1 cellular context compared by ENCODE assay signal in the genomic region with DNA sequence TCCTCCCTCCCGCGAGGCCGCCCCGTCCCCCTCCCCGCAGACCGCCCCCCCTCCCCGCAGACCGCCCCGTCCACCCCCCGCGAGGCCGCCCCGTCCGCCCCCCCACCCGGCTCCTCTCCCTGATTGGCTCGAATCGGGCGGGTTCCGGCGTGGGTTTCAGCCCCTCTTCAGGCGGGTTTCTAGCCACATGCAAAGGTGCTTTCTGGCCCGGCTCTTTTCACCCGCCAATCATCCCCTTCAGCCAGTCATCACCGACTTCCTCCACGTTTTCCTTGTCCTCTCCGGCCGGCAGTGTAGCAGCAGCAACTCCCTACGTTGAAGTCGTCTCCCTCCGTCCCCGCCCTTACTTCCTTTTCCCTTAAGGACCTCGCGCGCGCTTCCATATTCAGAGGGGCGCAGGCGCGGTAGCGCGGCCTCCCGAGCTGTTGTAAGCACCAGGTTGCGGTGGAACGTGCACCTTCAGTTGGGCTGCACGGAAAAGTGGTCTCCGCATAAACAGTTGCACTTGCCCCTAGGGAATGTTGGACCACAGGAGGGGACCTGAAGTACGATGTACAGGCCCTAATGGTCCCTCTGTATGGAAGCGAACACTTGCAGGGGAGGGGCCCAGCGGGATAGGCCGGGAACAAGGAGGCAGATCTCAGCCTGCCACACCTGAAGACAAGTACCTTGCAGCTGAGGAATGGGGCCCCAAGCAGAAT.
TF ChIP-seq lines count a peak whose summit lies in the region.

No MANE protein-coding gene starts in this region.

TF ChIP-seq in K562, 482 proteins besides CTCF, POLR2A, EP300 and RAD21 (continued from another document and continues in another):
- TF ChIP-seq, protein P1, sequence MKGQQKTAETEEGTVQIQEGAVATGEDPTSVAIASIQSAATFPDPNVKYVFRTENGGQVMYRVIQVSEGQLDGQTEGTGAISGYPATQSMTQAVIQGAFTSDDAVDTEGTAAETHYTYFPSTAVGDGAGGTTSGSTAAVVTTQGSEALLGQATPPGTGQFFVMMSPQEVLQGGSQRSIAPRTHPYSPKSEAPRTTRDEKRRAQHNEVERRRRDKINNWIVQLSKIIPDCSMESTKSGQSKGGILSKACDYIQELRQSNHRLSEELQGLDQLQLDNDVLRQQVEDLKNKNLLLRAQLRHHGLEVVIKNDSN (CRISPR knock-in tag; IDR thresholded peaks at IDR 0.05), result no peak
- TF ChIP-seq CBX3 (IDR thresholded peaks at IDR 0.05; ENCODE audit: borderline replicate concordance in 1 of 2, low read length in 2 of 2) (peak in 1 of 2 experiments; percentile 15; a peak in 1 of 3 replicates), EP400 (IDR thresholded peaks at IDR 0.05) (peak; percentile 74), JUND (IDR thresholded peaks at IDR 0.05; ENCODE audit: borderline replicate concordance, low read depth, low read length) (no peak; the same call in 1 of the 2 replicates), JUND (tag; IDR thresholded peaks at IDR 0.05; ENCODE audit: borderline replicate concordance, low read depth, low read length) (no peak), ZNF324 (CRISPR knock-in tag; IDR thresholded peaks at IDR 0.05) (no peak), PHB (CRISPR knock-in tag; IDR thresholded peaks at IDR 0.05) (no peak), TAF9B (IDR thresholded peaks at IDR 0.05; ENCODE audit: partially characterized antibody) (peak; percentile 13), NR2C2 (CRISPR knock-in tag; IDR thresholded peaks at IDR 0.05) (no peak), NR2C2 (tag; IDR thresholded peaks at IDR 0.05) (no peak), ILK (tag; IDR thresholded peaks at IDR 0.05; ENCODE audit: borderline replicate concordance, low read depth) (no peak), ZC3H4 (CRISPR knock-in tag; IDR thresholded peaks at IDR 0.05; ENCODE audit: borderline replicate concordance) (no peak), FOXJ3 (CRISPR knock-in tag; IDR thresholded peaks at IDR 0.05) (no peak), THRAP3 (IDR thresholded peaks at IDR 0.05; ENCODE audit: borderline replicate concordance) (no peak), NRF1 (conservative IDR thresholded peaks at IDR 0.05 in 1 of 2, IDR thresholded peaks at IDR 0.05 in 1 of 2) (peak; percentile 91 to 93), NBN (IDR thresholded peaks at IDR 0.05; ENCODE audit: low read depth) (no peak), SMARCA4 (IDR thresholded peaks at IDR 0.05) (no peak), ASH1L (IDR thresholded peaks at IDR 0.05; ENCODE audit: borderline replicate concordance, low read depth, partially characterized antibody) (peak; percentile 50), U2AF1 (optimal IDR thresholded peaks at IDR 0.05; ENCODE audit: low read depth, low read length) (no peak), HDAC2 (IDR thresholded peaks at IDR 0.05) (no peak), PTRF (tag; IDR thresholded peaks at IDR 0.05) (no peak), POU5F1 (IDR thresholded peaks at IDR 0.05; ENCODE audit: borderline replicate concordance, low read depth, low read length, partially characterized antibody) (no peak), SAFB (IDR thresholded peaks at IDR 0.05; ENCODE audit: borderline replicate concordance, low read depth, low read length) (no peak), ZNF224 (CRISPR knock-in tag; IDR thresholded peaks at IDR 0.05) (no peak), ARNT (IDR thresholded peaks at IDR 0.05) (no peak), TSC22D4 (tag; IDR thresholded peaks at IDR 0.05) (no peak), ZNF316 (IDR thresholded peaks at IDR 0.05) (no peak), IFI16 (CRISPR knock-in tag; IDR thresholded peaks at IDR 0.05) (no peak), ZNF197 (CRISPR knock-in tag; IDR thresholded peaks at IDR 0.05; ENCODE audit: low read depth) (no peak), TGIF2 (CRISPR knock-in tag; IDR thresholded peaks at IDR 0.05) (no peak), BRD4 (IDR thresholded peaks at IDR 0.05) (no peak), ZNF143 (CRISPR knock-in tag; IDR thresholded peaks at IDR 0.05) (no peak), RFX5 (IDR thresholded peaks at IDR 0.05; ENCODE audit: low read depth, low read length) (no peak), CHD4 (IDR thresholded peaks at IDR 0.05; ENCODE audit: insufficient read depth, insufficient replicate concordance, low read depth, low read length, poor library complexity, severe bottlenecking) (no peak), ZNF507 (tag; conservative IDR thresholded peaks at IDR 0.05) (no peak), ZNF778 (CRISPR knock-in tag; IDR thresholded peaks at IDR 0.05) (no peak), BCL6 (CRISPR knock-in tag; IDR thresholded peaks at IDR 0.05) (no peak), HDAC8 (tag; IDR thresholded peaks at IDR 0.05) (no peak)
- TF ChIP-seq, protein P2, sequence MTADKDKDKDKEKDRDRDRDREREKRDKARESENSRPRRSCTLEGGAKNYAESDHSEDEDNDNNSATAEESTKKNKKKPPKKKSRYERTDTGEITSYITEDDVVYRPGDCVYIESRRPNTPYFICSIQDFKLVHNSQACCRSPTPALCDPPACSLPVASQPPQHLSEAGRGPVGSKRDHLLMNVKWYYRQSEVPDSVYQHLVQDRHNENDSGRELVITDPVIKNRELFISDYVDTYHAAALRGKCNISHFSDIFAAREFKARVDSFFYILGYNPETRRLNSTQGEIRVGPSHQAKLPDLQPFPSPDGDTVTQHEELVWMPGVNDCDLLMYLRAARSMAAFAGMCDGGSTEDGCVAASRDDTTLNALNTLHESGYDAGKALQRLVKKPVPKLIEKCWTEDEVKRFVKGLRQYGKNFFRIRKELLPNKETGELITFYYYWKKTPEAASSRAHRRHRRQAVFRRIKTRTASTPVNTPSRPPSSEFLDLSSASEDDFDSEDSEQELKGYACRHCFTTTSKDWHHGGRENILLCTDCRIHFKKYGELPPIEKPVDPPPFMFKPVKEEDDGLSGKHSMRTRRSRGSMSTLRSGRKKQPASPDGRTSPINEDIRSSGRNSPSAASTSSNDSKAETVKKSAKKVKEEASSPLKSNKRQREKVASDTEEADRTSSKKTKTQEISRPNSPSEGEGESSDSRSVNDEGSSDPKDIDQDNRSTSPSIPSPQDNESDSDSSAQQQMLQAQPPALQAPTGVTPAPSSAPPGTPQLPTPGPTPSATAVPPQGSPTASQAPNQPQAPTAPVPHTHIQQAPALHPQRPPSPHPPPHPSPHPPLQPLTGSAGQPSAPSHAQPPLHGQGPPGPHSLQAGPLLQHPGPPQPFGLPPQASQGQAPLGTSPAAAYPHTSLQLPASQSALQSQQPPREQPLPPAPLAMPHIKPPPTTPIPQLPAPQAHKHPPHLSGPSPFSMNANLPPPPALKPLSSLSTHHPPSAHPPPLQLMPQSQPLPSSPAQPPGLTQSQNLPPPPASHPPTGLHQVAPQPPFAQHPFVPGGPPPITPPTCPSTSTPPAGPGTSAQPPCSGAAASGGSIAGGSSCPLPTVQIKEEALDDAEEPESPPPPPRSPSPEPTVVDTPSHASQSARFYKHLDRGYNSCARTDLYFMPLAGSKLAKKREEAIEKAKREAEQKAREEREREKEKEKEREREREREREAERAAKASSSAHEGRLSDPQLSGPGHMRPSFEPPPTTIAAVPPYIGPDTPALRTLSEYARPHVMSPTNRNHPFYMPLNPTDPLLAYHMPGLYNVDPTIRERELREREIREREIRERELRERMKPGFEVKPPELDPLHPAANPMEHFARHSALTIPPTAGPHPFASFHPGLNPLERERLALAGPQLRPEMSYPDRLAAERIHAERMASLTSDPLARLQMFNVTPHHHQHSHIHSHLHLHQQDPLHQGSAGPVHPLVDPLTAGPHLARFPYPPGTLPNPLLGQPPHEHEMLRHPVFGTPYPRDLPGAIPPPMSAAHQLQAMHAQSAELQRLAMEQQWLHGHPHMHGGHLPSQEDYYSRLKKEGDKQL (CRISPR knock-in tag; IDR thresholded peaks at IDR 0.05; ENCODE audit: borderline replicate concordance), result no peak
- TF ChIP-seq, protein P3, sequence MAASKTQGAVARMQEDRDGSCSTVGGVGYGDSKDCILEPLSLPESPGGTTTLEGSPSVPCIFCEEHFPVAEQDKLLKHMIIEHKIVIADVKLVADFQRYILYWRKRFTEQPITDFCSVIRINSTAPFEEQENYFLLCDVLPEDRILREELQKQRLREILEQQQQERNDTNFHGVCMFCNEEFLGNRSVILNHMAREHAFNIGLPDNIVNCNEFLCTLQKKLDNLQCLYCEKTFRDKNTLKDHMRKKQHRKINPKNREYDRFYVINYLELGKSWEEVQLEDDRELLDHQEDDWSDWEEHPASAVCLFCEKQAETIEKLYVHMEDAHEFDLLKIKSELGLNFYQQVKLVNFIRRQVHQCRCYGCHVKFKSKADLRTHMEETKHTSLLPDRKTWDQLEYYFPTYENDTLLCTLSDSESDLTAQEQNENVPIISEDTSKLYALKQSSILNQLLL (CRISPR knock-in tag; IDR thresholded peaks at IDR 0.05; ENCODE audit: borderline replicate concordance), result no peak
- TF ChIP-seq, protein P4, sequence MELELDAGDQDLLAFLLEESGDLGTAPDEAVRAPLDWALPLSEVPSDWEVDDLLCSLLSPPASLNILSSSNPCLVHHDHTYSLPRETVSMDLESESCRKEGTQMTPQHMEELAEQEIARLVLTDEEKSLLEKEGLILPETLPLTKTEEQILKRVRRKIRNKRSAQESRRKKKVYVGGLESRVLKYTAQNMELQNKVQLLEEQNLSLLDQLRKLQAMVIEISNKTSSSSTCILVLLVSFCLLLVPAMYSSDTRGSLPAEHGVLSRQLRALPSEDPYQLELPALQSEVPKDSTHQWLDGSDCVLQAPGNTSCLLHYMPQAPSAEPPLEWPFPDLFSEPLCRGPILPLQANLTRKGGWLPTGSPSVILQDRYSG (tag; conservative IDR thresholded peaks at IDR 0.05; ENCODE audit: low read depth), result no peak
- TF ChIP-seq, protein P5, sequence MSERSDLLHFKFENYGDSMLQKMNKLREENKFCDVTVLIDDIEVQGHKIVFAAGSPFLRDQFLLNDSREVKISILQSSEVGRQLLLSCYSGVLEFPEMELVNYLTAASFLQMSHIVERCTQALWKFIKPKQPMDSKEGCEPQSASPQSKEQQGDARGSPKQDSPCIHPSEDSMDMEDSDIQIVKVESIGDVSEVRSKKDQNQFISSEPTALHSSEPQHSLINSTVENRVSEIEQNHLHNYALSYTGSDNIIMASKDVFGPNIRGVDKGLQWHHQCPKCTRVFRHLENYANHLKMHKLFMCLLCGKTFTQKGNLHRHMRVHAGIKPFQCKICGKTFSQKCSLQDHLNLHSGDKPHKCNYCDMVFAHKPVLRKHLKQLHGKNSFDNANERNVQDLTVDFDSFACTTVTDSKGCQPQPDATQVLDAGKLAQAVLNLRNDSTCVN (CRISPR knock-in tag; IDR thresholded peaks at IDR 0.05), result no peak
- TF ChIP-seq, protein P6, sequence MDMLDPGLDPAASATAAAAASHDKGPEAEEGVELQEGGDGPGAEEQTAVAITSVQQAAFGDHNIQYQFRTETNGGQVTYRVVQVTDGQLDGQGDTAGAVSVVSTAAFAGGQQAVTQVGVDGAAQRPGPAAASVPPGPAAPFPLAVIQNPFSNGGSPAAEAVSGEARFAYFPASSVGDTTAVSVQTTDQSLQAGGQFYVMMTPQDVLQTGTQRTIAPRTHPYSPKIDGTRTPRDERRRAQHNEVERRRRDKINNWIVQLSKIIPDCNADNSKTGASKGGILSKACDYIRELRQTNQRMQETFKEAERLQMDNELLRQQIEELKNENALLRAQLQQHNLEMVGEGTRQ (CRISPR knock-in tag; IDR thresholded peaks at IDR 0.05), result no peak
- TF ChIP-seq, protein P7, sequence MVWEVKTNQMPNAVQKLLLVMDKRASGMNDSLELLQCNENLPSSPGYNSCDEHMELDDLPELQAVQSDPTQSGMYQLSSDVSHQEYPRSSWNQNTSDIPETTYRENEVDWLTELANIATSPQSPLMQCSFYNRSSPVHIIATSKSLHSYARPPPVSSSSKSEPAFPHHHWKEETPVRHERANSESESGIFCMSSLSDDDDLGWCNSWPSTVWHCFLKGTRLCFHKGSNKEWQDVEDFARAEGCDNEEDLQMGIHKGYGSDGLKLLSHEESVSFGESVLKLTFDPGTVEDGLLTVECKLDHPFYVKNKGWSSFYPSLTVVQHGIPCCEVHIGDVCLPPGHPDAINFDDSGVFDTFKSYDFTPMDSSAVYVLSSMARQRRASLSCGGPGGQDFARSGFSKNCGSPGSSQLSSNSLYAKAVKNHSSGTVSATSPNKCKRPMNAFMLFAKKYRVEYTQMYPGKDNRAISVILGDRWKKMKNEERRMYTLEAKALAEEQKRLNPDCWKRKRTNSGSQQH (CRISPR knock-in tag; IDR thresholded peaks at IDR 0.05), result no peak
- TF ChIP-seq, protein P8, sequence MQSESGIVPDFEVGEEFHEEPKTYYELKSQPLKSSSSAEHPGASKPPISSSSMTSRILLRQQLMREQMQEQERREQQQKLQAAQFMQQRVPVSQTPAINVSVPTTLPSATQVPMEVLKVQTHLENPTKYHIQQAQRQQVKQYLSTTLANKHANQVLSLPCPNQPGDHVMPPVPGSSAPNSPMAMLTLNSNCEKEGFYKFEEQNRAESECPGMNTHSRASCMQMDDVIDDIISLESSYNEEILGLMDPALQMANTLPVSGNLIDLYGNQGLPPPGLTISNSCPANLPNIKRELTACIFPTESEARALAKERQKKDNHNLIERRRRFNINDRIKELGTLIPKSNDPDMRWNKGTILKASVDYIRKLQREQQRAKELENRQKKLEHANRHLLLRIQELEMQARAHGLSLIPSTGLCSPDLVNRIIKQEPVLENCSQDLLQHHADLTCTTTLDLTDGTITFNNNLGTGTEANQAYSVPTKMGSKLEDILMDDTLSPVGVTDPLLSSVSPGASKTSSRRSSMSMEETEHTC (IDR thresholded peaks at IDR 0.05), result no peak
- TF ChIP-seq, protein P9, sequence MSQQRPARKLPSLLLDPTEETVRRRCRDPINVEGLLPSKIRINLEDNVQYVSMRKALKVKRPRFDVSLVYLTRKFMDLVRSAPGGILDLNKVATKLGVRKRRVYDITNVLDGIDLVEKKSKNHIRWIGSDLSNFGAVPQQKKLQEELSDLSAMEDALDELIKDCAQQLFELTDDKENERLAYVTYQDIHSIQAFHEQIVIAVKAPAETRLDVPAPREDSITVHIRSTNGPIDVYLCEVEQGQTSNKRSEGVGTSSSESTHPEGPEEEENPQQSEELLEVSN (IDR thresholded peaks at IDR 0.05; ENCODE audit: borderline replicate concordance in 1 of 2, extremely low read depth in 1 of 2, insufficient read depth in 1 of 2, insufficient read length in 1 of 2, low read depth in 1 of 2, low read length in 1 of 2, poor library complexity in 1 of 2, severe bottlenecking in 1 of 2), result peak; percentile 60 to 86
- TF ChIP-seq, protein P10, sequence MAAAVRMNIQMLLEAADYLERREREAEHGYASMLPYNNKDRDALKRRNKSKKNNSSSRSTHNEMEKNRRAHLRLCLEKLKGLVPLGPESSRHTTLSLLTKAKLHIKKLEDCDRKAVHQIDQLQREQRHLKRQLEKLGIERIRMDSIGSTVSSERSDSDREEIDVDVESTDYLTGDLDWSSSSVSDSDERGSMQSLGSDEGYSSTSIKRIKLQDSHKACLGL (CRISPR knock-in tag; IDR thresholded peaks at IDR 0.05; ENCODE audit: borderline replicate concordance, poor library complexity, severe bottlenecking), result no peak
- TF ChIP-seq, protein P11, sequence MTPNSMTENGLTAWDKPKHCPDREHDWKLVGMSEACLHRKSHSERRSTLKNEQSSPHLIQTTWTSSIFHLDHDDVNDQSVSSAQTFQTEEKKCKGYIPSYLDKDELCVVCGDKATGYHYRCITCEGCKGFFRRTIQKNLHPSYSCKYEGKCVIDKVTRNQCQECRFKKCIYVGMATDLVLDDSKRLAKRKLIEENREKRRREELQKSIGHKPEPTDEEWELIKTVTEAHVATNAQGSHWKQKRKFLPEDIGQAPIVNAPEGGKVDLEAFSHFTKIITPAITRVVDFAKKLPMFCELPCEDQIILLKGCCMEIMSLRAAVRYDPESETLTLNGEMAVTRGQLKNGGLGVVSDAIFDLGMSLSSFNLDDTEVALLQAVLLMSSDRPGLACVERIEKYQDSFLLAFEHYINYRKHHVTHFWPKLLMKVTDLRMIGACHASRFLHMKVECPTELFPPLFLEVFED (CRISPR knock-in tag; conservative IDR thresholded peaks at IDR 0.05), result no peak
